Comparison of ENCODE assay signal across 12 cellular contexts in the genomic region with DNA sequence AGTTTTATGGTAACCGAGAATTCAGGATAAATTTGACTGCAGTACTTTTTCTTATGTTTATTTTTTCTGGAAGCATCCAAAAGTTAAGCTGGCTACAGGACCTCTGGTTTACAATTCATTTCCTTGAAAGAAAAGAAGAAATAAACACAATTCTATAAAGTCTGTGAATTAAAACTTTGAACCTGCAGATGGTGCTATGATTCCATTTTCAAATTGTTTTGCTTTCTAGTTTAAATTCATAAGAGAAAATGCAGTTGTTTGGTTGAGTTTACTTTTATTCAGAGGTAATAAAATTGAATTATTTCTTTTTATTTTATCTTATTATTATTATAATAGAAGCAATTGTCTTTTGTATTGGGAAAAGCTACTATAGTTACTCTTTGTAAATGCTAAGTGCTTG. TPM values are rescaled to one million over a fixed set of nuclear protein-coding genes. Genes with fewer than 3 reads are reported as not detected.
DNase-seq lines count a peak whose midpoint lies in the region; ATAC-seq and TF ChIP-seq lines count a peak whose summit lies in the region.
"Had no signal": no experiment of that assay in that cellular context is flagged by ENCODE, and none has a peak within 500 bp of the region (broad histone marks: within the 10 kb centered on the region; RNA-seq: fewer than 3 reads in every experiment).

No MANE protein-coding gene starts in this region.

- H3K36me3 ChIP-seq in SK-N-SH (replicated peaks in 1 of 2; ENCODE audit: control insufficient read depth in 1 of 2, insufficient read depth in 2 of 2, low read length in 1 of 2) (no peaks in the 10 kb centered on the region), PC-9 (ENCODE audit: low read depth) (no peaks in the 10 kb centered on the region)
- H3K36me3 ChIP-seq: colonic mucosa had no signal

- no peak for DNase-seq in SK-N-SH
- DNase-seq in PC-9, result no peak
- peak; percentile 47 for DNase-seq in fibroblast of peridontal ligament (ENCODE audit: extremely low read depth)
- DNase-seq in superior temporal gyrus (ENCODE audit: extremely low spot score), result peak; percentile 68
- DNase-seq in NCI-H2107 (lab: John Stamatoyannopoulos, UW), result no peak
- DNase-seq: CD8-positive, alpha-beta T cell; colonic mucosa; left cardiac atrium had no signal

- no peak overlapping the region for H2AFZ ChIP-seq in SK-N-SH (ENCODE audit: low read depth)
- no peak overlapping the region for H2AFZ ChIP-seq in PC-9

- no TSS peak for BruUV-seq in PC-9 (replicated peaks; lab: Mats Ljungman, UMichigan)

- intact Hi-C loops in PC-9 (cut with micrococcal nuclease; ENCODE audit: unreplicated experiment), result loop anchor here (2.0 to 10.0 kb wide), 2 partner anchors 200 to 276 kb away; no protein-coding TSS in a partner anchor

- peak; percentile 77 for TF ChIP-seq RAD21 in SK-N-SH (IDR thresholded peaks at IDR 0.05; ENCODE audit: low read length)

- TF ChIP-seq CTCF in SK-N-SH (IDR thresholded peaks at IDR 0.05) (peak; percentile 57), PC-9 (conservative IDR thresholded peaks at IDR 0.05) (peak; percentile 41; the same call in 1 of the 2 replicates)

- H3F3A ChIP-seq in SK-N-SH (replicated peaks; ENCODE audit: insufficient read depth) (peaks cover 8% of the 10 kb centered on the region), PC-9 (ENCODE audit: insufficient read depth, low read depth) (no peaks in the 10 kb centered on the region)

- no peak overlapping the region for H3K9ac ChIP-seq in SK-N-SH

- no peaks in the 10 kb centered on the region for H3K79me2 ChIP-seq in SK-N-SH (ENCODE audit: insufficient read depth)
- no peaks in the 10 kb centered on the region for H3K79me2 ChIP-seq in PC-9 (ENCODE audit: low read depth)

- TF ChIP-seq EP300 in SK-N-SH (IDR thresholded peaks at IDR 0.05; ENCODE audit: borderline replicate concordance in 1 of 2, low read depth in 1 of 2, low read length in 1 of 2), result no peak

- POLR2A ChIA-PET in SK-N-SH (lab: Yijun Ruan, JAX), result no interaction called here
- POLR2A ChIA-PET in PC-9 (lab: Charles Lee; ENCODE audit: unreplicated experiment), result no interaction called here

- H3K4me2 ChIP-seq in SK-N-SH (no peak overlapping the region), PC-9 (no peak overlapping the region)

- H3K27ac ChIP-seq in SK-N-SH (ENCODE audit: low read depth in 2 of 2, low read length in 1 of 2) (peak overlapping the region; percentile 6 to 93; a peak in 3 of 4 replicates), PC-9 (no peak overlapping the region)
- H3K27ac ChIP-seq: colonic mucosa had no signal

- H3K4me1 ChIP-seq in SK-N-SH (ENCODE audit: control insufficient read depth in 1 of 2, insufficient read depth in 2 of 2, low read depth in 1 of 2, low read length in 1 of 2) (peaks cover 4 to 12% of the 10 kb centered on the region in 2 experiments; a peak in 3 of 4 replicates), PC-9 (replicated peaks; ENCODE audit: insufficient read depth) (0 out of 2 replicates have a peak, but pooled peaks cover 6% of the 10 kb centered on the region)
- H3K4me1 ChIP-seq: colonic mucosa had no signal

- H3K4me3 ChIP-seq in SK-N-SH (ENCODE audit: low read depth in 2 of 2, low read length in 1 of 2) (no peak overlapping the region), PC-9 (no peak overlapping the region)
- H3K4me3 ChIP-seq: colonic mucosa had no signal

- CTCF ChIA-PET in SK-N-SH (lab: Yijun Ruan, JAX) (interaction anchor here (0.7 to 4.7 kb wide), 54 partner anchors 9 to 433 kb away, joined by 3 to 156 read pairs (median 5); a partner anchor contains a TSS), PC-9 (lab: Charles Lee) (interaction anchor here (1.7 kb wide), 1 partner anchor 199 kb away, joined by 6 read pairs; no protein-coding TSS in a partner anchor)

- H3K27me3 ChIP-seq in SK-N-SH (ENCODE audit: insufficient read depth), result no peaks in the 10 kb centered on the region
- no peaks in the 10 kb centered on the region for H3K27me3 ChIP-seq in PC-9 (ENCODE audit: insufficient read depth, low read depth)
- H3K27me3 ChIP-seq: colonic mucosa had no signal

- 0% methylated on average over 1 of the region's 1 CpG for WGBS in SK-N-SH (ENCODE audit: low lambda C conversion rate)

- ATAC-seq in SK-N-SH treated with all-trans-retinoic acid at 6 μM for 48 hours, result no peak
- no peak for ATAC-seq in HG02970 (IDR thresholded peaks at IDR 0.05; ENCODE audit: low FRiP score, unreplicated experiment)
- ATAC-seq in GM21381 (IDR thresholded peaks at IDR 0.05; ENCODE audit: unreplicated experiment), result no peak
- ATAC-seq: CD8-positive, alpha-beta T cell; left cardiac atrium had no signal

- H4K20me1 ChIP-seq in SK-N-SH (ENCODE audit: insufficient read depth) (no peaks in the 10 kb centered on the region), PC-9 (ENCODE audit: insufficient read depth) (no peaks in the 10 kb centered on the region)

- H3K9me3 ChIP-seq in SK-N-SH, result no peaks in the 10 kb centered on the region
- no peaks in the 10 kb centered on the region for H3K9me3 ChIP-seq in PC-9 (ENCODE audit: insufficient read depth, low read depth)
- H3K9me3 ChIP-seq: colonic mucosa had no signal

- H3K9me2 ChIP-seq in SK-N-SH, result no peaks in the 10 kb centered on the region
- no peaks in the 10 kb centered on the region; the same call in 1 of the 2 replicates for H3K9me2 ChIP-seq in PC-9 (ENCODE audit: insufficient read depth)

TF ChIP-seq in SK-N-SH, 30 proteins besides CTCF, POLR2A, EP300 and RAD21 (continues in another document):
- TF ChIP-seq, protein P1, sequence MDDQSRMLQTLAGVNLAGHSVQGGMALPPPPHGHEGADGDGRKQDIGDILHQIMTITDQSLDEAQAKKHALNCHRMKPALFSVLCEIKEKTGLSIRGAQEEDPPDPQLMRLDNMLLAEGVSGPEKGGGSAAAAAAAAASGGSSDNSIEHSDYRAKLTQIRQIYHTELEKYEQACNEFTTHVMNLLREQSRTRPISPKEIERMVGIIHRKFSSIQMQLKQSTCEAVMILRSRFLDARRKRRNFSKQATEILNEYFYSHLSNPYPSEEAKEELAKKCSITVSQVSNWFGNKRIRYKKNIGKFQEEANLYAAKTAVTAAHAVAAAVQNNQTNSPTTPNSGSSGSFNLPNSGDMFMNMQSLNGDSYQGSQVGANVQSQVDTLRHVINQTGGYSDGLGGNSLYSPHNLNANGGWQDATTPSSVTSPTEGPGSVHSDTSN (IDR thresholded peaks at IDR 0.05), result no peak
- TF ChIP-seq POLR2AphosphoS5 (IDR thresholded peaks at IDR 0.05; ENCODE audit: low read depth, low read length) (no peak), YY1 (IDR thresholded peaks at IDR 0.05; ENCODE audit: low read depth) (no peak), NRF1 (IDR thresholded peaks at IDR 0.05; ENCODE audit: low read depth, low read length) (no peak)
- TF ChIP-seq, protein P2, sequence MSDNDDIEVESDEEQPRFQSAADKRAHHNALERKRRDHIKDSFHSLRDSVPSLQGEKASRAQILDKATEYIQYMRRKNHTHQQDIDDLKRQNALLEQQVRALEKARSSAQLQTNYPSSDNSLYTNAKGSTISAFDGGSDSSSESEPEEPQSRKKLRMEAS (IDR thresholded peaks at IDR 0.05; ENCODE audit: low read depth), result no peak
- TF ChIP-seq, protein P3, sequence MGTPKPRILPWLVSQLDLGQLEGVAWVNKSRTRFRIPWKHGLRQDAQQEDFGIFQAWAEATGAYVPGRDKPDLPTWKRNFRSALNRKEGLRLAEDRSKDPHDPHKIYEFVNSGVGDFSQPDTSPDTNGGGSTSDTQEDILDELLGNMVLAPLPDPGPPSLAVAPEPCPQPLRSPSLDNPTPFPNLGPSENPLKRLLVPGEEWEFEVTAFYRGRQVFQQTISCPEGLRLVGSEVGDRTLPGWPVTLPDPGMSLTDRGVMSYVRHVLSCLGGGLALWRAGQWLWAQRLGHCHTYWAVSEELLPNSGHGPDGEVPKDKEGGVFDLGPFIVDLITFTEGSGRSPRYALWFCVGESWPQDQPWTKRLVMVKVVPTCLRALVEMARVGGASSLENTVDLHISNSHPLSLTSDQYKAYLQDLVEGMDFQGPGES (IDR thresholded peaks at IDR 0.05; ENCODE audit: low read depth, low read length), result no peak

TF ChIP-seq in SK-N-SH treated with all-trans-retinoic acid at 6 μM for 48 hours, 23 proteins besides CTCF, POLR2A, EP300 and RAD21 (continues in another document):
- TF ChIP-seq, protein P4, sequence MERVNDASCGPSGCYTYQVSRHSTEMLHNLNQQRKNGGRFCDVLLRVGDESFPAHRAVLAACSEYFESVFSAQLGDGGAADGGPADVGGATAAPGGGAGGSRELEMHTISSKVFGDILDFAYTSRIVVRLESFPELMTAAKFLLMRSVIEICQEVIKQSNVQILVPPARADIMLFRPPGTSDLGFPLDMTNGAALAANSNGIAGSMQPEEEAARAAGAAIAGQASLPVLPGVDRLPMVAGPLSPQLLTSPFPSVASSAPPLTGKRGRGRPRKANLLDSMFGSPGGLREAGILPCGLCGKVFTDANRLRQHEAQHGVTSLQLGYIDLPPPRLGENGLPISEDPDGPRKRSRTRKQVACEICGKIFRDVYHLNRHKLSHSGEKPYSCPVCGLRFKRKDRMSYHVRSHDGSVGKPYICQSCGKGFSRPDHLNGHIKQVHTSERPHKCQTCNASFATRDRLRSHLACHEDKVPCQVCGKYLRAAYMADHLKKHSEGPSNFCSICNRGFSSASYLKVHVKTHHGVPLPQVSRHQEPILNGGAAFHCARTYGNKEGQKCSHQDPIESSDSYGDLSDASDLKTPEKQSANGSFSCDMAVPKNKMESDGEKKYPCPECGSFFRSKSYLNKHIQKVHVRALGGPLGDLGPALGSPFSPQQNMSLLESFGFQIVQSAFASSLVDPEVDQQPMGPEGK (CRISPR knock-in tag; IDR thresholded peaks at IDR 0.05; ENCODE audit: borderline replicate concordance), result no peak
- no peak for TF ChIP-seq BACH2 (CRISPR knock-in tag; IDR thresholded peaks at IDR 0.05; ENCODE audit: borderline replicate concordance)
- TF ChIP-seq ZFP3 (CRISPR knock-in tag; IDR thresholded peaks at IDR 0.05), result no peak
- no peak for TF ChIP-seq TOX (CRISPR knock-in tag; IDR thresholded peaks at IDR 0.05; ENCODE audit: borderline replicate concordance)
- no peak for TF ChIP-seq ZC3H10 (CRISPR knock-in tag; IDR thresholded peaks at IDR 0.05)
- TF ChIP-seq TCF4 (CRISPR knock-in tag; IDR thresholded peaks at IDR 0.05; ENCODE audit: borderline replicate concordance), result no peak
- TF ChIP-seq RARB (CRISPR knock-in tag; IDR thresholded peaks at IDR 0.05), result no peak
- no peak for TF ChIP-seq ZNF565 (CRISPR knock-in tag; conservative IDR thresholded peaks at IDR 0.05; ENCODE audit: low read depth)

RNA-seq across cellular contexts. Expression of a gene that starts 1.8 kb away (rescaled TPM):
- polyA plus RNA-seq in SK-N-SH (2012; rRNA removed), result 2.5 and 4.8 TPM in 2 replicates
- polyA plus RNA-seq in SK-N-SH (2012; cell fraction: cytosol; rRNA removed), result 3.9 and 5.3 TPM in 2 replicates
- polyA plus RNA-seq in SK-N-SH (2012; cell fraction: nucleus; rRNA removed), result 5.3 and 10.4 TPM in 2 replicates
- total RNA-seq in PC-9 (2021), result not detected in 2 replicates
- total RNA-seq: CD8-positive, alpha-beta T cell; skeletal muscle tissue had no signal

RNA-seq across cellular contexts. Expression of a gene that starts 51.1 kb away (rescaled TPM):
- polyA plus RNA-seq in SK-N-SH (2012; rRNA removed), result 7.6 and 15.4 TPM in 2 replicates
- 12.7 and 15.0 TPM in 2 replicates for polyA plus RNA-seq in SK-N-SH (2012; cell fraction: cytosol; rRNA removed)
- 4.0 and 9.9 TPM in 2 replicates for polyA plus RNA-seq in SK-N-SH (2012; cell fraction: nucleus; rRNA removed)
- not detected in 2 replicates for total RNA-seq in PC-9 (2021)
- total RNA-seq: CD8-positive, alpha-beta T cell had no signal

Comparison
In these comparisons a context has a peak if more than half of its experiments do, and no peak if none do; other contexts are left out.
1. DNase-seq: peak in fibroblast of peridontal ligament (single experiment) and superior temporal gyrus (single experiment); none in SK-N-SH (single experiment), PC-9 (0 of 2) and NCI-H2107 (single experiment).